Comparison of ENCODE assay signal across 7 cellular contexts in genomic region chr1:174326278-174326677, GRCh38.
"Had no signal": no experiment of that assay in that cellular context is flagged by ENCODE, and none has a peak within 500 bp of the region (broad histone marks: within the 10 kb centered on the region; RNA-seq: fewer than 3 reads in every experiment).

No MANE protein-coding gene starts in this region.

- H3K4me3 Mint-ChIP-seq: GM23338, H9 had no signal

- H3K4me1 Mint-ChIP-seq: GM23338, H9 had no signal

- H3K4me2 ChIP-seq: GM23338 had no signal

- H2AFZ ChIP-seq: GM23338 had no signal

- H3K27ac Mint-ChIP-seq: GM23338, H9 had no signal

- H3K4me3 ChIP-seq: GM23338 had no signal

- DNase-seq: H9, HCEC 1CT, KBM-7 had no signal

- ATAC-seq: GM23338 had no signal

- FAIRE-seq: H1, H54, HTR-8/SVneo had no signal
